18 cellular contexts compared by ENCODE assay signal in the genomic region with DNA sequence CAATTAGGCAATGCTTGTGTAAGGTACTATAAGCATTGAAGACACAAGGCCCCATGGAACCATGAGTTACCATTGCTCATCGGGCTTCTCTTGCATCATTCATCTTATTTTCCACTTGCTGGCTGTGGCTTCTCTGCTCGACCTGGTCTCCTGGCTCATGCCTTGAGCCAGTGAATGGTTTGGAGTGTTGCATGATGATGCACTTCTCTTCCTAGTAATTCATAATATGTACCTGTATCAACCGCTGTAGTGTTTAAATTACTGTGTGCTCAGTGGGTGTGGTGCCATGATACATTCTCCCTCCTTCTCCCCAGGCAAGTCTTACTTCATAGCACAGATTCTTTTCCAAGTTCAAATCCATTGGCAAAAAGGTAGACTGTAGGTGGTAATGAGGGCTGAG.
"Had no signal": no experiment of that assay in that cellular context is flagged by ENCODE, and none has a peak within 500 bp of the region (broad histone marks: within the 10 kb centered on the region; RNA-seq: fewer than 3 reads in every experiment).

No MANE protein-coding gene starts in this region.

- ATAC-seq: activated CD4-positive, alpha-beta T cell treated with anti-CD3 and anti-CD28 coated beads for 36 hours; activated CD8-positive, alpha-beta T cell treated with anti-CD3 and anti-CD28 coated beads for 36 hours; left lobe of liver; mucosa of descending colon; naive thymus-derived CD8-positive, alpha-beta T cell; stimulated activated naive B cell treated with anti-CD40 and anti-IgM and Interleukin-4, amounts not matched to agents 10 μg/mL and 1 μg/mL and 100 μg/mL, for 72 hours; upper lobe of right lung had no signal

- H3K4me3 ChIP-seq: mucosa of descending colon, right atrium auricular region, upper lobe of right lung had no signal

- H3K27ac Mint-ChIP-seq: activated CD4-positive, alpha-beta T cell treated with anti-CD3 and anti-CD28 coated beads for 36 hours; activated CD8-positive, alpha-beta T cell treated with anti-CD3 and anti-CD28 coated beads for 36 hours; activated naive CD4-positive, alpha-beta T cell treated with anti-CD3 and anti-CD28 coated beads for 36 hours; naive thymus-derived CD8-positive, alpha-beta T cell; stimulated activated naive B cell treated with anti-CD40 and anti-IgM and Interleukin-4, amounts not matched to agents 10 μg/mL and 1 μg/mL and 100 μg/mL, for 72 hours had no signal

- H3K9me3 ChIP-seq: mucosa of descending colon, neutrophil, right atrium auricular region, upper lobe of right lung had no signal

- H3K27ac ChIP-seq: neutrophil, right atrium auricular region, upper lobe of right lung, VCaP had no signal

- H3K36me3 ChIP-seq: neutrophil, right atrium auricular region, upper lobe of right lung had no signal

- H3K36me3 Mint-ChIP-seq: naive thymus-derived CD8-positive, alpha-beta T cell; stimulated activated naive B cell treated with anti-CD40 and anti-IgM and Interleukin-4, amounts not matched to agents 10 μg/mL and 1 μg/mL and 100 μg/mL, for 72 hours had no signal

- H3K27me3 ChIP-seq: neutrophil, right atrium auricular region, upper lobe of right lung had no signal

- H3K9me3 Mint-ChIP-seq: activated CD8-positive, alpha-beta T cell treated with anti-CD3 and anti-CD28 coated beads for 36 hours; activated naive CD4-positive, alpha-beta T cell treated with anti-CD3 and anti-CD28 coated beads for 36 hours had no signal

- H3K27me3 Mint-ChIP-seq: stimulated activated naive B cell treated with anti-CD40 and anti-IgM and Interleukin-4, amounts not matched to agents 10 μg/mL and 1 μg/mL and 100 μg/mL, for 72 hours had no signal

- DNase-seq: activated CD4-positive, alpha-beta T cell treated with anti-CD3 and anti-CD28 coated beads for 36 hours; activated CD8-positive, alpha-beta memory T cell treated with anti-CD3 and anti-CD28 coated beads, Interleukin-2, amount 50 U/mL, for 48 hours; activated CD8-positive, alpha-beta T cell treated with anti-CD3 and anti-CD28 coated beads for 36 hours; activated naive CD4-positive, alpha-beta T cell treated with anti-CD3 and anti-CD28 coated beads for 36 hours; central memory CD4-positive, alpha-beta T cell; effector memory CD4-positive, alpha-beta T cell; foreskin fibroblast; mucosa of descending colon; naive thymus-derived CD8-positive, alpha-beta T cell; posterior cingulate gyrus; stimulated activated naive B cell treated with anti-CD40 and anti-IgM and Interleukin-4, amounts not matched to agents 10 μg/mL and 1 μg/mL and 100 μg/mL, for 72 hours; substantia nigra; T1000; upper lobe of right lung had no signal

- H3K4me1 Mint-ChIP-seq: activated CD4-positive, alpha-beta T cell treated with anti-CD3 and anti-CD28 coated beads for 36 hours; naive thymus-derived CD8-positive, alpha-beta T cell; stimulated activated naive B cell treated with anti-CD40 and anti-IgM and Interleukin-4, amounts not matched to agents 10 μg/mL and 1 μg/mL and 100 μg/mL, for 72 hours had no signal

- H3K4me3 Mint-ChIP-seq: activated CD4-positive, alpha-beta T cell treated with anti-CD3 and anti-CD28 coated beads for 36 hours; activated CD8-positive, alpha-beta T cell treated with anti-CD3 and anti-CD28 coated beads for 36 hours; activated naive CD4-positive, alpha-beta T cell treated with anti-CD3 and anti-CD28 coated beads for 36 hours; naive thymus-derived CD8-positive, alpha-beta T cell; stimulated activated naive B cell treated with anti-CD40 and anti-IgM and Interleukin-4, amounts not matched to agents 10 μg/mL and 1 μg/mL and 100 μg/mL, for 72 hours had no signal

- H3K4me1 ChIP-seq: right atrium auricular region, upper lobe of right lung had no signal
